ENCODE assay signal across 8 cellular contexts in genomic region chr5:168679515-168679920, GRCh38.
DNase-seq lines count a peak whose midpoint lies in the region; ATAC-seq, FAIRE-seq and TF ChIP-seq lines count a peak whose summit lies in the region.

No MANE protein-coding gene starts in this region.

- intact Hi-C loops in K562 (cut with micrococcal nuclease): loop anchor here (1.0 kb wide), 1 partner anchor 623 kb away; no protein-coding TSS in a partner anchor

- H3K79me2 ChIP-seq in GM23338 (replicated peaks; ENCODE audit: insufficient read depth) (no peaks in the 10 kb centered on the region), K562 (ENCODE audit: control insufficient read depth, insufficient read depth, low read length) (no peaks in the 10 kb centered on the region)

- no peak overlapping the region for H3K27ac Mint-ChIP-seq in GM23338

- no peak overlapping the region for H3K4me3 Mint-ChIP-seq in GM23338

- no peaks in the 10 kb centered on the region for H3K9me3 ChIP-seq in K562 (replicated peaks; ENCODE audit: control insufficient read depth, insufficient read depth, low read depth, low read length)
- H3K9me3 ChIP-seq in iPS DF 6.9 (ENCODE audit: control insufficient read depth, insufficient read depth, low read length): no peaks in the 10 kb centered on the region

- no peak for TF ChIP-seq EP300 in K562 (IDR thresholded peaks at IDR 0.05; ENCODE audit: low read length)

- ATAC-seq in GM23338 (peak; percentile 96), K562 (peak; percentile 91)

- peak; percentile 98 for FAIRE-seq in K562 (lab: Jason Lieb, UNC)

- no peaks in the 10 kb centered on the region for H3K36me3 Mint-ChIP-seq in GM23338 (ENCODE audit: low read depth)

- CTCF ChIA-PET in K562 (lab: Yijun Ruan, JAX; ENCODE audit: low intra/inter-chr PET ratio): interaction anchor here (1.2 kb wide), 1 partner anchor 1421 kb away, joined by 4 read pairs; no protein-coding TSS in a partner anchor

- H3K9me2 ChIP-seq in GM23338 (ENCODE audit: insufficient read depth): no peaks in the 10 kb centered on the region

- no peak overlapping the region for H3K27ac ChIP-seq in GM23338 (ENCODE audit: low read depth)
- no peak overlapping the region for H3K27ac ChIP-seq in K562 (ENCODE audit: extremely low read depth, low read depth, low read length)
- no peak overlapping the region for H3K27ac ChIP-seq in iPS DF 6.9 (ENCODE audit: low read length)

- TF ChIP-seq CTCF in GM23338 (conservative IDR thresholded peaks at IDR 0.05; ENCODE audit: low read depth in 2 of 2): peak; percentile 90 to 94
- TF ChIP-seq CTCF in K562 (IDR thresholded peaks at IDR 0.05 in 2 of 3, conservative IDR thresholded peaks at IDR 0.05 in 1 of 3; ENCODE audit: insufficient read depth in 2 of 3, low read depth in 1 of 3, low read length in 3 of 3): peak; percentile 81 to 85 (median 85)

- POLR2A ChIA-PET in K562 (lab: Yijun Ruan, JAX): no interaction called here

- H4K20me1 ChIP-seq in GM23338 (replicated peaks; ENCODE audit: insufficient read depth) (no peaks in the 10 kb centered on the region), K562 (replicated peaks; ENCODE audit: control insufficient read depth, insufficient read depth, low read length) (peaks cover 3% of the 10 kb centered on the region; the same call in 1 of the 2 replicates)

- no peaks in the 10 kb centered on the region for H3F3A ChIP-seq in GM23338 (replicated peaks; ENCODE audit: low read depth)

- no peaks in the 10 kb centered on the region for H3K4me1 ChIP-seq in GM23338 (ENCODE audit: insufficient read depth)
- no peaks in the 10 kb centered on the region; a peak in 1 of 5 replicates for H3K4me1 ChIP-seq in K562 (replicated peaks in 1 of 2; ENCODE audit: control insufficient read depth in 2 of 2, insufficient read depth in 2 of 2, low read length in 2 of 2)
- 0 out of 2 replicates have a peak, but pooled peaks cover 2% of the 10 kb centered on the region for H3K4me1 ChIP-seq in iPS DF 6.9 (ENCODE audit: control insufficient read depth, insufficient read depth, low read length)

- peak; percentile 76 to 84 for TF ChIP-seq RAD21 in K562 (CRISPR knock-in tag; conservative IDR thresholded peaks at IDR 0.05 in 1 of 2, IDR thresholded peaks at IDR 0.05 in 1 of 2)

- no peaks in the 10 kb centered on the region for H3K36me3 ChIP-seq in GM23338 (ENCODE audit: insufficient read depth)
- no peaks in the 10 kb centered on the region for H3K36me3 ChIP-seq in K562 (ENCODE audit: control insufficient read depth, insufficient read depth, low read length)
- H3K36me3 ChIP-seq in iPS DF 6.9 (ENCODE audit: control insufficient read depth, insufficient read depth, low read length): no peaks in the 10 kb centered on the region

- no peaks in the 10 kb centered on the region for H3K9me1 ChIP-seq in K562 (ENCODE audit: control insufficient read depth, insufficient read depth, low read length)

- H3K4me3 ChIP-seq in GM23338: no peak overlapping the region
- H3K4me3 ChIP-seq in K562: no peak overlapping the region
- H3K4me3 ChIP-seq in iPS DF 6.9 (ENCODE audit: low read length): no peak overlapping the region

- H2AFZ ChIP-seq in GM23338: peak overlapping the region; percentile 87; the same call in 1 of the 2 replicates
- no peak overlapping the region for H2AFZ ChIP-seq in K562 (ENCODE audit: low read depth, low read length)

- H3K27me3 ChIP-seq in GM23338 (ENCODE audit: insufficient read depth) (no peaks in the 10 kb centered on the region), K562 (ENCODE audit: control insufficient read depth in 2 of 2, insufficient read depth in 2 of 2, low read length in 2 of 2) (peaks cover 0 to 5% of the 10 kb centered on the region in 2 experiments; a peak in 1 of 5 replicates), iPS DF 6.9 (ENCODE audit: control insufficient read depth, insufficient read depth, low read length) (no peaks in the 10 kb centered on the region)

- no peaks in the 10 kb centered on the region; the same call in 2 of the 3 replicates for H3K4me1 Mint-ChIP-seq in GM23338

- H3K4me2 ChIP-seq in GM23338: 0 out of 2 replicates have a peak overlapping the region, but pooled peaks have one; percentile 48
- H3K4me2 ChIP-seq in K562 (ENCODE audit: insufficient read depth, low read length): no peak overlapping the region

- no peaks in the 10 kb centered on the region for H3K9me3 Mint-ChIP-seq in GM23338

- in situ Hi-C loops in K562 (cut with MboI): no loop called here

- H3K27me3 Mint-ChIP-seq in GM23338 (ENCODE audit: insufficient read depth, low read depth, poor library complexity): peaks cover 5% of the 10 kb centered on the region

- no peak for TF ChIP-seq POLR2A in K562 (conservative IDR thresholded peaks at IDR 0.05)

- BruUV-seq in K562 (replicated peaks; lab: Mats Ljungman, UMichigan): no TSS peak

- no peak overlapping the region for H3K9ac ChIP-seq in K562 (ENCODE audit: insufficient read depth in 1 of 2, low read depth in 2 of 2, low read length in 2 of 2)

- DNase-seq in DMS 273 (lab: John Stamatoyannopoulos, UW; ENCODE audit: unreplicated experiment) (peak; percentile 89), GM23338 (ENCODE audit: low spot score) (peak; percentile 95), NCI-H1105 treated with DMSO at 0.1 percent for 48 hours (lab: John Stamatoyannopoulos, UW) (peak; percentile 35), T-helper 9 cell (peak; percentile 38), K562 (ENCODE audit: extremely low read depth in 1 of 4, low spot score in 3 of 4) (peak; percentile 71 to 79 (median 76)), iPS DF 6.9 (ENCODE audit: low read depth, low spot score) (peak; percentile 89), smooth muscle cell of the brain vasculature (ENCODE audit: low read depth, low spot score) (peak; percentile 56), GOT3 (lab: John Stamatoyannopoulos, UW) (no peak)

- 6% methylated on average over 9 of the region's 9 CpGs for WGBS in K562 (ENCODE audit: insufficient coverage, low coverage, missing lambda C conversion rate)
- no CpG with 5 or more reads among the region's 9 CpGs for WGBS in iPS DF 6.9 (ENCODE audit: insufficient coverage, insufficient read length)

TF ChIP-seq in GM23338, 12 proteins besides CTCF, POLR2A, EP300 and RAD21:
- TF ChIP-seq REST (IDR thresholded peaks at IDR 0.05; ENCODE audit: unreplicated experiment): no peak
- TF ChIP-seq CREB1 (CRISPR knock-in tag; IDR thresholded peaks at IDR 0.05; ENCODE audit: low read depth): peak; percentile 34; the same call in 1 of the 2 replicates

TF ChIP-seq in K562, 482 proteins besides CTCF, POLR2A, EP300 and RAD21 (continues in another document):
- TF ChIP-seq HNRNPL (IDR thresholded peaks at IDR 0.05; ENCODE audit: low read depth, low read length) (no peak), CUX1 (CRISPR knock-in tag; IDR thresholded peaks at IDR 0.05) (no peak), ZBTB7A (IDR thresholded peaks at IDR 0.05; ENCODE audit: borderline replicate concordance, control insufficient read depth, low read depth, low read length) (peak; percentile 34; the same call in 1 of the 2 replicates), DEAF1 (CRISPR knock-in tag; IDR thresholded peaks at IDR 0.05) (peak; percentile 60), ZNF75A (CRISPR knock-in tag; IDR thresholded peaks at IDR 0.05) (no peak), TEAD2 (tag; IDR thresholded peaks at IDR 0.05) (no peak), RB1 (IDR thresholded peaks at IDR 0.05; ENCODE audit: low read depth) (peak; percentile 49; the same call in 1 of the 2 replicates), GTF2F1 (IDR thresholded peaks at IDR 0.05; ENCODE audit: low read depth, low read length) (no peak), SMC3 (conservative IDR thresholded peaks at IDR 0.05; ENCODE audit: insufficient read depth, low read depth, low read length) (peak; percentile 74)
